In the genomic region with DNA sequence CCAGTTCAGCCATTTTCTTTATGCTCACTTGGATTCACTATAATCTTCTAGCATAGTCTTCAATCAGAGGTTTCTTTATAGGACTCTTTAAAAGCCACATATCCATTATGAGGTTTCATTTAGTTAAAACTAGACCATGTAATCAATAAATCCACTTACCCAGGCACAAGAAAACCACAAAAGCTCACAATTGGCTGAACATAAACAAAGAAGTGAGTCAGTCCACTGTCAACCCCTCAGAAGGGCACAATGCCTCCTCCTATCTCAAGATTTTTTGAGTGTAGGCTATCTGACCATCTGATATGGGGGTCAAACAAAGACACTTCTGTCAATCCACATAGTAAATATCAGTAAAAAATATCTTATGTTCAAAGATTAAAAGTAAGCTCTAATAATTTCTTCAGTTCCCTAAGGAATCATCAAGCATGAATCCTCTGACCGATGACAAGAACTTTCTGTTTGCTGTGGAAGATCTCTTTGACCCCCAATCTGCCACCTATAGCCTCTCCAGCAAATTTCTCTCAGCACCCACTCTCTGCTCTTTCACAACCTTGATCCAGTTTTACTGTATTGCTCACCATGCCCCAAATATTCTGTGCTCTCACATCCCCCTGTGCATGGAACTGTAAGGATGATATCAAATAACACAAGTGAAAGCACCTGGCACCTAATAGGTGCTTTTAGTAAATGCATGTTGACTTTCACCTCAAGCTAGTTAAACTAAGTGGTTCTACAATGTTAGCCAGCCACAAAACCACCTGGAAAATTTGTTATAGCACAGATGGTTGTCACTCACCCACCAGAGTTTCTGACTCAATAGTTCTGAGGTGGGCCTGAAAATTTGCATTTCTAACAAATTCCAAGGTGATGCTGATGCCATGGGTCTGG, we compare ENCODE assay signal across 14 cellular contexts. TPM values are rescaled to one million over a fixed set of nuclear protein-coding genes. Genes with fewer than 3 reads are reported as not detected.
DNase-seq lines count a peak whose midpoint lies in the region; ATAC-seq and TF ChIP-seq lines count a peak whose summit lies in the region.
"Had no signal": no experiment of that assay in that cellular context is flagged by ENCODE, and none has a peak within 500 bp of the region (broad histone marks: within the 10 kb centered on the region; RNA-seq: fewer than 3 reads in every experiment).

No MANE protein-coding gene starts in this region.

- DNase-seq in DMS79 (lab: John Stamatoyannopoulos, UW) (peak; percentile 93), NCI-H345 (lab: John Stamatoyannopoulos, UW) (peak; percentile 57), fibroblast of mammary gland (ENCODE audit: low read depth) (peak; percentile 49), colonic mucosa (no peak), testis (no peak), SKM-1 treated with dmso at 0.1 percent for 144 hours (lab: John Stamatoyannopoulos, UW; ENCODE audit: unreplicated experiment) (no peak), mesendoderm (no peak)
- DNase-seq: activated CD4-positive, alpha-beta T cell treated with anti-CD3 and anti-CD28 coated beads, Interleukin-2, amount 50 U/mL, for 4 hours; amniotic stem cell; midbrain; NCI-H524 treated with DMSO at 0.1 percent for 48 hours had no signal

- TF ChIP-seq CTCF in fibroblast of mammary gland (conservative IDR thresholded peaks at IDR 0.05; ENCODE audit: control insufficient read depth, insufficient read depth, low read depth, low read length): no peak
- no peak for TF ChIP-seq CTCF in colonic mucosa (IDR thresholded peaks at IDR 0.05)
- no peak for TF ChIP-seq CTCF in testis (IDR thresholded peaks at IDR 0.05)

- H3K4me3 ChIP-seq in fibroblast of mammary gland (ENCODE audit: control insufficient read depth, low read depth, low read length): no peak overlapping the region
- H3K4me3 ChIP-seq in colonic mucosa: no peak overlapping the region
- no peak overlapping the region for H3K4me3 ChIP-seq in testis
- no peak overlapping the region for H3K4me3 ChIP-seq in mesendoderm (ENCODE audit: low read length)
- H3K4me3 ChIP-seq: tibial nerve had no signal

- H2BK15ac ChIP-seq in mesendoderm (replicated peaks; ENCODE audit: low read depth): no peak overlapping the region

- no peaks in the 10 kb centered on the region for H3K27me3 ChIP-seq in colonic mucosa
- no peaks in the 10 kb centered on the region for H3K27me3 ChIP-seq in testis
- H3K27me3 ChIP-seq in mesendoderm (ENCODE audit: insufficient read depth, low read length, poor library complexity): no peaks in the 10 kb centered on the region

- no peak overlapping the region for H2BK5ac ChIP-seq in mesendoderm (ENCODE audit: low read length)

- intact Hi-C loops in colonic mucosa (cut with DNase I): no loop called here
- intact Hi-C loops in testis (cut with DNase I; ENCODE audit: low total_unique reads): no loop called here

- H3K79me1 ChIP-seq in mesendoderm (ENCODE audit: low read length): peaks cover 8% of the 10 kb centered on the region

- H3K79me2 ChIP-seq in mesendoderm (ENCODE audit: control insufficient read depth, insufficient read depth, low read length): no peaks in the 10 kb centered on the region

- H3K36me3 ChIP-seq in colonic mucosa (no peaks in the 10 kb centered on the region), testis (ENCODE audit: low read depth, missing control alignments) (no peaks in the 10 kb centered on the region), mesendoderm (ENCODE audit: control insufficient read depth, insufficient read depth, low read length) (peaks cover 12% of the 10 kb centered on the region)
- H3K36me3 ChIP-seq: tibial nerve had no signal

- no peak overlapping the region for H3K56ac ChIP-seq in mesendoderm (ENCODE audit: low read length)

- no peak overlapping the region for H4K5ac ChIP-seq in mesendoderm (ENCODE audit: low read length)

- H3K23ac ChIP-seq in mesendoderm (ENCODE audit: low read length): no peak overlapping the region

- H4K8ac ChIP-seq in mesendoderm (ENCODE audit: low read depth, low read length): no peak overlapping the region

- no peaks in the 10 kb centered on the region for H3K4me1 ChIP-seq in colonic mucosa
- H3K4me1 ChIP-seq in testis: no peaks in the 10 kb centered on the region
- H3K4me1 ChIP-seq in mesendoderm (ENCODE audit: control insufficient read depth, low read depth, low read length): no peaks in the 10 kb centered on the region
- H3K4me1 ChIP-seq: tibial nerve had no signal

- no peak overlapping the region for H2AK5ac ChIP-seq in mesendoderm (ENCODE audit: low read length)

- no peak overlapping the region for H3K4ac ChIP-seq in mesendoderm (ENCODE audit: low read depth, low read length)

- 90 to 100% methylated on average over 1 of the region's 1 CpG for WGBS in testis, 2 donors
- WGBS in mesendoderm (ENCODE audit: extremely low coverage, insufficient coverage, low lambda C conversion rate): no CpG with 5 or more reads among the region's 1 CpG

- ATAC-seq in HG02610 (IDR thresholded peaks at IDR 0.05; ENCODE audit: unreplicated experiment): peak; percentile 50

- no peak for TF ChIP-seq POLR2A in testis (IDR thresholded peaks at IDR 0.05)

- no peaks in the 10 kb centered on the region for H3K9me3 ChIP-seq in colonic mucosa
- H3K9me3 ChIP-seq in testis: no peaks in the 10 kb centered on the region
- H3K9me3 ChIP-seq: tibial nerve had no signal

- no peak overlapping the region for H3K4me2 ChIP-seq in mesendoderm (ENCODE audit: low read length)

- H2BK120ac ChIP-seq in mesendoderm (ENCODE audit: low read depth, low read length): no peak overlapping the region

- no peak overlapping the region for H3K9ac ChIP-seq in colonic mucosa (ENCODE audit: low read depth in 2 of 2, low read length in 2 of 2)
- no peak overlapping the region for H3K9ac ChIP-seq in mesendoderm (ENCODE audit: low read length)

- H3K18ac ChIP-seq in mesendoderm (ENCODE audit: low read length): no peak overlapping the region

- no peak overlapping the region for H3K27ac ChIP-seq in colonic mucosa
- H3K27ac ChIP-seq in testis: no peak overlapping the region
- H3K27ac ChIP-seq in mesendoderm (ENCODE audit: low read depth, low read length): no peak overlapping the region
- H3K27ac ChIP-seq: C4-2B, tibial nerve had no signal

RNA-seq across cellular contexts. Expression of gene RAB3B, which starts 16.7 kb away (rescaled TPM):
- total RNA-seq in colonic mucosa (1 to 10 TPM; 3.6 to 6.0 TPM), testis (1 to 10 TPM; 1.4 TPM)
- polyA plus RNA-seq in testis (ENCODE audit: insufficient read depth, low read depth, low replicate concordance): 0.50 TPM
- 10.5 TPM for polyA plus RNA-seq in mesendoderm (2013, experiment 1 of 2)
- polyA plus RNA-seq in mesendoderm (2013, experiment 2 of 2): 10.4 TPM

RNA-seq across cellular contexts. Expression of gene KTI12, which starts 59.8 kb away (rescaled TPM):
- total RNA-seq in colonic mucosa (1 to 10 TPM; 7.5 to 8.4 TPM), testis (10 to 100 TPM; 15.2 to 15.7 TPM)
- 10.6 TPM for polyA plus RNA-seq in testis (ENCODE audit: insufficient read depth, low read depth, low replicate concordance)
- 9.4 TPM for polyA plus RNA-seq in mesendoderm (2013, experiment 1 of 2)
- polyA plus RNA-seq in mesendoderm (2013, experiment 2 of 2): 9.2 TPM

Comparison
In these comparisons a context has a peak if more than half of its experiments do, and no peak if none do; other contexts are left out.
1. DNase-seq: peak in DMS79 (single experiment), NCI-H345 (single experiment) and fibroblast of mammary gland (single experiment); none in colonic mucosa (single experiment), testis (single experiment), SKM-1 treated with dmso at 0.1 percent for 144 hours (single experiment) and mesendoderm (single experiment).